In genomic region chr20:55583036-55583435, GRCh38 we compare ENCODE assay signal across 20 cellular contexts.
DNase-seq lines count a peak whose midpoint lies in the region; ATAC-seq, FAIRE-seq and TF ChIP-seq lines count a peak whose summit lies in the region.
"Had no signal": no experiment of that assay in that cellular context is flagged by ENCODE, and none has a peak within 500 bp of the region (broad histone marks: within the 10 kb centered on the region; RNA-seq: fewer than 3 reads in every experiment).

No MANE protein-coding gene starts in this region.

- H3K4me3 Mint-ChIP-seq in nephron progenitor cell (no peak overlapping the region), WTC11 (no peak overlapping the region)
- H3K4me3 Mint-ChIP-seq in T-helper 2 cell treated with Interferon-gamma antibody and Interleukin-4, amounts not matched to agents 5 μg/mL and 100 μg/mL, for 36 hours = no peak overlapping the region
- H3K4me3 Mint-ChIP-seq: CD4-positive, alpha-beta memory T cell had no signal

- no peaks in the 10 kb centered on the region for H4K20me1 ChIP-seq in GM12878 (ENCODE audit: control insufficient read depth, insufficient read depth)

- H3K79me2 ChIP-seq in GM12878 (ENCODE audit: control insufficient read depth, insufficient read depth, low read length) = no peaks in the 10 kb centered on the region

- no peak overlapping the region for H3K4me2 ChIP-seq in GM12878 (ENCODE audit: control insufficient read depth, insufficient read depth)

- CTCF ChIA-PET in GM12878 (lab: Yijun Ruan, JAX) = no interaction called here
- CTCF ChIA-PET in WTC11 (lab: Charles Lee) = no interaction called here

- H3K27me3 ChIP-seq in GM12878 (replicated peaks in 1 of 2; ENCODE audit: control insufficient read depth in 2 of 2, insufficient read depth in 2 of 2, low read length in 1 of 2) = no peaks in the 10 kb centered on the region

- no peak overlapping the region for H3K9ac ChIP-seq in GM12878 (ENCODE audit: control insufficient read depth, insufficient read depth, low read length)
- H3K9ac ChIP-seq: GM23248 had no signal

- intact Hi-C loops in GM12878 (cut with micrococcal nuclease; ENCODE audit: unreplicated experiment) = no loop called here

- no peaks in the 10 kb centered on the region; the same call in 2 of the 3 replicates for H3K9me3 ChIP-seq in GM12878 (replicated peaks; ENCODE audit: control insufficient read depth, insufficient read depth, low read length)

- no peak for TF ChIP-seq EP300 in GM12878 (IDR thresholded peaks at IDR 0.05; ENCODE audit: borderline replicate concordance in 1 of 2, control insufficient read depth in 1 of 2, low read depth in 2 of 2, low read length in 2 of 2)

- TF ChIP-seq CTCF in GM12878 (IDR thresholded peaks at IDR 0.05 in 2 of 3, conservative IDR thresholded peaks at IDR 0.05 in 1 of 3; ENCODE audit: control insufficient read depth in 2 of 3, extremely low read depth in 1 of 3, insufficient read depth in 1 of 3, low read depth in 3 of 3, low read length in 3 of 3) = no peak
- no peak for TF ChIP-seq CTCF in nephron progenitor cell (IDR thresholded peaks at IDR 0.05)
- no peak for TF ChIP-seq CTCF in WTC11 (IDR thresholded peaks at IDR 0.05)

- peaks cover 4% of the 10 kb centered on the region for H3K27me3 Mint-ChIP-seq in nephron progenitor cell (ENCODE audit: low read depth, poor library complexity)
- peaks cover 8% of the 10 kb centered on the region for H3K27me3 Mint-ChIP-seq in WTC11 (ENCODE audit: low read depth)
- no peaks in the 10 kb centered on the region for H3K27me3 Mint-ChIP-seq in T-helper 2 cell treated with Interferon-gamma antibody and Interleukin-4, amounts not matched to agents 5 μg/mL and 100 μg/mL, for 36 hours (ENCODE audit: low read depth)
- H3K27me3 Mint-ChIP-seq: CD4-positive, alpha-beta memory T cell had no signal

- BruUV-seq in GM12878 (replicated peaks; lab: Mats Ljungman, UMichigan) = no TSS peak

- H3K9me3 Mint-ChIP-seq in nephron progenitor cell (no peaks in the 10 kb centered on the region), WTC11 (peaks cover 82% of the 10 kb centered on the region)
- H3K9me3 Mint-ChIP-seq in T-helper 2 cell treated with Interferon-gamma antibody and Interleukin-4, amounts not matched to agents 5 μg/mL and 100 μg/mL, for 36 hours = peaks cover 9% of the 10 kb centered on the region

- H3K4me3 ChIP-seq in GM12878 = no peak overlapping the region
- H3K4me3 ChIP-seq: GM23248 had no signal

- no peak for FAIRE-seq in GM12878 (lab: Jason Lieb, UNC)
- FAIRE-seq: G401.6, GM12891, GM18507, GM19239, H1 had no signal

- H3K27ac ChIP-seq in GM12878 (ENCODE audit: control insufficient read depth, insufficient read depth) = no peak overlapping the region
- H3K27ac ChIP-seq: GM23248 had no signal

- in situ Hi-C loops in GM12878 (cut with MboI) = no loop called here

- TF ChIP-seq POLR2A in GM12878 (IDR thresholded peaks at IDR 0.05; ENCODE audit: low read depth, low read length) = no peak

- 0% methylated on average over 1 of the region's 1 CpG for WGBS in GM12878 (ENCODE audit: insufficient coverage, insufficient replicate concordance, low lambda C conversion rate, missing lambda C conversion rate)

- SMC1A ChIA-PET in GM12878 (lab: Charles Lee; ENCODE audit: uncharacterized antibody, unreplicated experiment) = no interaction called here

- H3K4me1 ChIP-seq in GM12878 (ENCODE audit: control insufficient read depth, insufficient read depth, low read length) = no peaks in the 10 kb centered on the region

- no peak for TF ChIP-seq RAD21 in GM12878 (IDR thresholded peaks at IDR 0.05; ENCODE audit: insufficient read depth, low read depth, low read length)

- H3K36me3 Mint-ChIP-seq in nephron progenitor cell (ENCODE audit: low read depth) (no peaks in the 10 kb centered on the region), WTC11 (peaks cover 69% of the 10 kb centered on the region)
- no peaks in the 10 kb centered on the region for H3K36me3 Mint-ChIP-seq in T-helper 2 cell treated with Interferon-gamma antibody and Interleukin-4, amounts not matched to agents 5 μg/mL and 100 μg/mL, for 36 hours (ENCODE audit: low read depth)
- H3K36me3 Mint-ChIP-seq: CD4-positive, alpha-beta memory T cell had no signal

- H2AFZ ChIP-seq in GM12878 (ENCODE audit: control insufficient read depth, low read depth, low read length) = no peak overlapping the region
- H2AFZ ChIP-seq: GM23248 had no signal

- H3K27ac Mint-ChIP-seq in nephron progenitor cell = peak overlapping the region; percentile 26
- no peak overlapping the region for H3K27ac Mint-ChIP-seq in WTC11
- H3K27ac Mint-ChIP-seq in T-helper 2 cell treated with Interferon-gamma antibody and Interleukin-4, amounts not matched to agents 5 μg/mL and 100 μg/mL, for 36 hours = no peak overlapping the region
- H3K27ac Mint-ChIP-seq: CD4-positive, alpha-beta memory T cell had no signal

- H3K36me3 ChIP-seq in GM12878 (ENCODE audit: control insufficient read depth in 2 of 2, insufficient read depth in 2 of 2, low read length in 1 of 2) = no peaks in the 10 kb centered on the region

- DNase-seq in GM12878 (ENCODE audit: low read depth, low spot score) = no peak
- no peak for DNase-seq in nephron progenitor cell
- DNase-seq in DMS 273 treated with DMSO at 0.1 percent for 48 hours (lab: John Stamatoyannopoulos, UW) = no peak
- no peak for DNase-seq in WTC11 (ENCODE audit: low spot score)
- DNase-seq in T-helper 2 cell treated with Interferon-gamma antibody and Interleukin-4, amounts not matched to agents 5 μg/mL and 100 μg/mL, for 36 hours (ENCODE audit: low spot score) = no peak
- DNase-seq: C1 segment of cervical spinal cord; Calu3; CD4-positive, alpha-beta memory T cell; COR-L47; DMS153; DND-41; GM23248; H7; HCEC 1CT had no signal

- POLR2A ChIA-PET in GM12878 (lab: Charles Lee) (no interaction called here), WTC11 (lab: Charles Lee) (no interaction called here)

- RAD21 ChIA-PET in GM12878 (lab: Charles Lee; ENCODE audit: unreplicated experiment) = no interaction called here

- H3K4me1 Mint-ChIP-seq in nephron progenitor cell (peaks cover 54% of the 10 kb centered on the region), WTC11 (no peaks in the 10 kb centered on the region)
- no peaks in the 10 kb centered on the region for H3K4me1 Mint-ChIP-seq in T-helper 2 cell treated with Interferon-gamma antibody and Interleukin-4, amounts not matched to agents 5 μg/mL and 100 μg/mL, for 36 hours (ENCODE audit: low read depth)
- H3K4me1 Mint-ChIP-seq: CD4-positive, alpha-beta memory T cell had no signal

- ATAC-seq in GM18867 (IDR thresholded peaks at IDR 0.05; ENCODE audit: unreplicated experiment) (peak; percentile 71), GM12878 (no peak), WTC11 (no peak)

TF ChIP-seq in WTC11, 78 proteins besides CTCF, POLR2A, EP300 and RAD21 (continues in another document):
- no peak for TF ChIP-seq ZSCAN18 (CRISPR knock-in tag; IDR thresholded peaks at IDR 0.05)
- TF ChIP-seq E2F4 (CRISPR knock-in tag; IDR thresholded peaks at IDR 0.05; ENCODE audit: borderline replicate concordance, low read depth) = no peak
- TF ChIP-seq ZNF232 (CRISPR knock-in tag; IDR thresholded peaks at IDR 0.05) = no peak
- TF ChIP-seq PREB (CRISPR knock-in tag; IDR thresholded peaks at IDR 0.05; ENCODE audit: borderline replicate concordance) = no peak
- TF ChIP-seq SP1 (CRISPR knock-in tag; conservative IDR thresholded peaks at IDR 0.05) = no peak
- TF ChIP-seq PRRX2 (CRISPR knock-in tag; IDR thresholded peaks at IDR 0.05) = no peak
- TF ChIP-seq IRF2 (CRISPR knock-in tag; IDR thresholded peaks at IDR 0.05; ENCODE audit: borderline replicate concordance, low read depth) = no peak
- no peak for TF ChIP-seq E2F5 (CRISPR knock-in tag; IDR thresholded peaks at IDR 0.05)
- TF ChIP-seq CREB1 (CRISPR knock-in tag; IDR thresholded peaks at IDR 0.05) = no peak
